Comparison of ENCODE assay signal across 1 cellular context in genomic region chr9:83538172-83538889, GRCh38.
TF ChIP-seq lines count a peak whose summit lies in the region.

Gene FRMD3 (minus strand): TSS chr9:83538401. CDS start chr9:83538231, 170 bp downstream.

TF ChIP-seq in HepG2, 621 proteins besides CTCF, POLR2A, EP300 and RAD21 (continued from another document and continues in another):
- no peak for TF ChIP-seq LRRFIP1 (CRISPR knock-in tag; conservative IDR thresholded peaks at IDR 0.05)
- no peak for TF ChIP-seq ZNF24 (IDR thresholded peaks at IDR 0.05)
- TF ChIP-seq ZNF580 (CRISPR knock-in tag; IDR thresholded peaks at IDR 0.05; ENCODE audit: borderline replicate concordance, low read depth): peak; percentile 68; the same call in 1 of the 2 replicates
- TF ChIP-seq EEA1 (CRISPR knock-in tag; IDR thresholded peaks at IDR 0.05; ENCODE audit: borderline replicate concordance): peak; percentile 92
- no peak for TF ChIP-seq ZBTB25 (CRISPR knock-in tag; IDR thresholded peaks at IDR 0.05)
- TF ChIP-seq ZBTB10 (CRISPR knock-in tag; IDR thresholded peaks at IDR 0.05; ENCODE audit: borderline replicate concordance): 0 out of 2 replicates have a peak, but pooled peaks have one; percentile 20
- no peak for TF ChIP-seq ZBTB49 (CRISPR knock-in tag; IDR thresholded peaks at IDR 0.05; ENCODE audit: borderline replicate concordance)
- TF ChIP-seq ISX (CRISPR knock-in tag; conservative IDR thresholded peaks at IDR 0.05): no peak
- TF ChIP-seq TMF1 (CRISPR knock-in tag; IDR thresholded peaks at IDR 0.05; ENCODE audit: low read depth): peak; percentile 87
- peak; percentile 41 for TF ChIP-seq ZNF121 (CRISPR knock-in tag; IDR thresholded peaks at IDR 0.05)
- no peak for TF ChIP-seq ZFP36L1 (CRISPR knock-in tag; IDR thresholded peaks at IDR 0.05)
- peak; percentile 87 for TF ChIP-seq HDAC1 (CRISPR knock-in tag; IDR thresholded peaks at IDR 0.05)
- TF ChIP-seq KDM1A (CRISPR knock-in tag; IDR thresholded peaks at IDR 0.05): no peak
- TF ChIP-seq MYNN (CRISPR knock-in tag; IDR thresholded peaks at IDR 0.05; ENCODE audit: low read depth): 0 out of 2 replicates have a peak, but pooled peaks have one; percentile 62
- no peak for TF ChIP-seq RARA (CRISPR knock-in tag; IDR thresholded peaks at IDR 0.05)
- no peak for TF ChIP-seq MLLT10 (CRISPR knock-in tag; IDR thresholded peaks at IDR 0.05)
- TF ChIP-seq KLF9 (CRISPR knock-in tag; IDR thresholded peaks at IDR 0.05; ENCODE audit: low read depth): no peak
- TF ChIP-seq FOXA3 (CRISPR knock-in tag; IDR thresholded peaks at IDR 0.05): peak; percentile 32; the same call in 1 of the 2 replicates
- TF ChIP-seq ZNF543 (CRISPR knock-in tag; IDR thresholded peaks at IDR 0.05): peak; percentile 83; the same call in 1 of the 2 replicates
- peak; percentile 61 for TF ChIP-seq MED1 (CRISPR knock-in tag; IDR thresholded peaks at IDR 0.05)
- TF ChIP-seq UBTF (CRISPR knock-in tag; IDR thresholded peaks at IDR 0.05): peak; percentile 100
- TF ChIP-seq ZSCAN25 (CRISPR knock-in tag; IDR thresholded peaks at IDR 0.05): no peak; the same call in 1 of the 2 replicates
- TF ChIP-seq KLF12 (CRISPR knock-in tag; IDR thresholded peaks at IDR 0.05; ENCODE audit: borderline replicate concordance): peak; percentile 75; the same call in 1 of the 2 replicates
- TF ChIP-seq ZNF619 (CRISPR knock-in tag; IDR thresholded peaks at IDR 0.05): no peak
- TF ChIP-seq ZNF18 (CRISPR knock-in tag; IDR thresholded peaks at IDR 0.05; ENCODE audit: insufficient replicate concordance): no peak
- TF ChIP-seq FOXO1 (CRISPR knock-in tag; IDR thresholded peaks at IDR 0.05): no peak
- no peak; the same call in 1 of the 2 replicates for TF ChIP-seq NFKB2 (CRISPR knock-in tag; IDR thresholded peaks at IDR 0.05; ENCODE audit: borderline replicate concordance)
- peak; percentile 60 for TF ChIP-seq KAT8 (CRISPR knock-in tag; IDR thresholded peaks at IDR 0.05)
- TF ChIP-seq THAP7 (CRISPR knock-in tag; IDR thresholded peaks at IDR 0.05): no peak
- no peak for TF ChIP-seq RBAK (CRISPR knock-in tag; IDR thresholded peaks at IDR 0.05)
- no peak for TF ChIP-seq MNT (IDR thresholded peaks at IDR 0.05)
- no peak for TF ChIP-seq SCMH1 (CRISPR knock-in tag; IDR thresholded peaks at IDR 0.05; ENCODE audit: borderline replicate concordance)
- TF ChIP-seq RXRA (CRISPR knock-in tag; IDR thresholded peaks at IDR 0.05): no peak; the same call in 1 of the 2 replicates
- TF ChIP-seq PAF1 (CRISPR knock-in tag; IDR thresholded peaks at IDR 0.05): no peak
- TF ChIP-seq HDAC6 (IDR thresholded peaks at IDR 0.05; ENCODE audit: low read depth, low read length): no peak
- peak; percentile 93; the same call in 1 of the 2 replicates for TF ChIP-seq KAT7 (CRISPR knock-in tag; IDR thresholded peaks at IDR 0.05; ENCODE audit: borderline replicate concordance)
- no peak for TF ChIP-seq FOXA1 (IDR thresholded peaks at IDR 0.05)
- TF ChIP-seq FOXA1 (CRISPR knock-in tag; IDR thresholded peaks at IDR 0.05): no peak
- TF ChIP-seq SIX1 (CRISPR knock-in tag; IDR thresholded peaks at IDR 0.05; ENCODE audit: borderline replicate concordance): no peak
- TF ChIP-seq ZBTB3 (CRISPR knock-in tag; IDR thresholded peaks at IDR 0.05; ENCODE audit: borderline replicate concordance, low read depth): no peak
- TF ChIP-seq PPARG (CRISPR knock-in tag; conservative IDR thresholded peaks at IDR 0.05): no peak; the same call in 1 of the 2 replicates
- TF ChIP-seq ZNF607 (CRISPR knock-in tag; IDR thresholded peaks at IDR 0.05; ENCODE audit: borderline replicate concordance): peak; percentile 94
- 0 out of 2 replicates have a peak, but pooled peaks have one; percentile 28 for TF ChIP-seq MED13 (CRISPR knock-in tag; IDR thresholded peaks at IDR 0.05)
- no peak for TF ChIP-seq NFE2L2 (IDR thresholded peaks at IDR 0.05; ENCODE audit: low read length)
- no peak for TF ChIP-seq SSRP1 (CRISPR knock-in tag; IDR thresholded peaks at IDR 0.05)
- peak; percentile 87 for TF ChIP-seq SALL2 (CRISPR knock-in tag; IDR thresholded peaks at IDR 0.05)
- TF ChIP-seq ZBTB7B (CRISPR knock-in tag; IDR thresholded peaks at IDR 0.05): peak; percentile 84
- no peak for TF ChIP-seq NKX3-1 (CRISPR knock-in tag; IDR thresholded peaks at IDR 0.05)
- peak; percentile 88 for TF ChIP-seq MYPOP (CRISPR knock-in tag; IDR thresholded peaks at IDR 0.05)
- no peak for TF ChIP-seq ZEB1 (IDR thresholded peaks at IDR 0.05; ENCODE audit: insufficient replicate concordance, low read depth)
- TF ChIP-seq NFKBIZ (CRISPR knock-in tag; IDR thresholded peaks at IDR 0.05): no peak
- TF ChIP-seq MEIS2 (CRISPR knock-in tag; IDR thresholded peaks at IDR 0.05): no peak
- TF ChIP-seq ZFAT (CRISPR knock-in tag; conservative IDR thresholded peaks at IDR 0.05): no peak
- TF ChIP-seq ZNF75D (CRISPR knock-in tag; IDR thresholded peaks at IDR 0.05; ENCODE audit: borderline replicate concordance): no peak
- TF ChIP-seq ZBTB1 (CRISPR knock-in tag; IDR thresholded peaks at IDR 0.05; ENCODE audit: borderline replicate concordance): no peak
- TF ChIP-seq SAFB2 (CRISPR knock-in tag; IDR thresholded peaks at IDR 0.05; ENCODE audit: borderline replicate concordance, low read depth): peak; percentile 90
- peak; percentile 67; the same call in 1 of the 2 replicates for TF ChIP-seq ZNF616 (CRISPR knock-in tag; IDR thresholded peaks at IDR 0.05; ENCODE audit: low read depth)
